Comparison of ENCODE assay signal across 27 cellular contexts in the genomic region with DNA sequence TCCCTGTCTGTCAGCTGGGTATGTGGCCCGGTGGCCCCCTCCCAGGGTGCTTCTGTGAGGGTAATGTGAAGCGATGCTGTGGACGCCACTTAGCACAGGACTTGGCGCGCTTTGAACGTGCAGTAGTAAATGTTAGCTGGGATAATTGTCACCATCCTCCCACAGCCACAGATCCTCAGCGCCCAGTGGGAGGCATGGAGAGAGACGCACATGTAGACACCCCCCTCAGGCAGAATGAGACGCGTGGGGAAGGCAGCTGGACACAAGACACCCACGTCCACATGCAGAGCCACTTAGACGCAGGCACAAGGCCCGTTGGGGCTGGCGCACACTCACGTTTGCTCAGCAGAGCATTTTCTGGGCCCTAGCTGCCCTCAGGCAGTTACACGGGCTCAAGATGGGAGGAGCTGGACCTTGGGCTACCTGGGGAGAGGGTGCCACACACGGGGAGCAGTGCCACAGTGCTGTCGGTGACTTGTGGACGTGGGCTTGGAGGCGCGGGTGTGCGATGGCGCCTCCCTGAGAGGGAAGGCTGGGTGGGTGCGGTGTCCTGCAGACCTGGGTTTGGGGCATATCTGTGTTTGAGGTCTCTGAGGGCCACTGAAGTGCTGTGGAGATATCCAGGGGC. TPM values are rescaled to one million over a fixed set of nuclear protein-coding genes. Genes with fewer than 3 reads are reported as not detected.
"Had no signal": no experiment of that assay in that cellular context is flagged by ENCODE, and none has a peak within 500 bp of the region (broad histone marks: within the 10 kb centered on the region; RNA-seq: fewer than 3 reads in every experiment).

No MANE protein-coding gene starts in this region.

- H3K9me3 Mint-ChIP-seq: activated B cell treated with CpG ODN at 0.5 μM for 24 hours; activated CD4-positive, alpha-beta T cell treated with anti-CD3 and anti-CD28 coated beads, Interleukin-2, amount 10 ng/mL, durations not matched to agents 24 days and 14 days; activated naive CD4-positive, alpha-beta T cell treated with anti-CD3 and anti-CD28 coated beads, Interleukin-2, amount 10 ng/mL, durations not matched to agents 7 days and 5 days; activated naive CD8-positive, alpha-beta T cell treated with anti-CD3 and anti-CD28 coated beads, Interleukin-2, amount 10 ng/mL, durations not matched to agents 7 days and 5 days; activated T-cell treated with anti-CD3 and anti-CD28 coated beads, Interleukin-2, amount 50 U/mL, for 4 hours; T-helper 1 cell treated with Interleukin-12 subunit alpha and Interleukin-12 subunit beta and Interleukin-4 antibody, amounts not matched to agents 30 μg/mL and 1 μg/mL, for 36 hours had no signal

- H3K4me1 ChIP-seq: breast epithelium, Peyer's patch had no signal

- H3K4me1 Mint-ChIP-seq: activated B cell treated with CpG ODN at 0.5 μM for 24 hours; activated CD4-positive, alpha-beta T cell treated with anti-CD3 and anti-CD28 coated beads, Interleukin-2, amount 10 ng/mL, durations not matched to agents 24 days and 14 days; activated CD8-positive, alpha-beta memory T cell treated with anti-CD3 and anti-CD28 coated beads, Interleukin-2, amount 10 ng/mL, durations not matched to agents 7 days and 5 days; activated naive CD4-positive, alpha-beta T cell treated with anti-CD3 and anti-CD28 coated beads, Interleukin-2, amount 10 ng/mL, durations not matched to agents 7 days and 5 days; activated naive CD8-positive, alpha-beta T cell treated with anti-CD3 and anti-CD28 coated beads, Interleukin-2, amount 10 ng/mL, durations not matched to agents 7 days and 5 days; IgD-negative memory B cell had no signal

- H3K36me3 ChIP-seq: adrenal gland, breast epithelium, Peyer's patch had no signal

- ATAC-seq: activated CD8-positive, alpha-beta memory T cell treated with anti-CD3 and anti-CD28 coated beads, Interleukin-2, amount 10 ng/mL, durations not matched to agents 7 days and 5 days; activated T-cell treated with anti-CD3 and anti-CD28 coated beads, Interleukin-2, amount 50 U/mL, for 4 hours had no signal

- H3K27me3 ChIP-seq: adrenal gland, breast epithelium, Peyer's patch had no signal

- H3K27ac Mint-ChIP-seq: activated B cell treated with CpG ODN at 0.5 μM for 24 hours; activated CD4-positive, alpha-beta T cell treated with anti-CD3 and anti-CD28 coated beads, Interleukin-2, amount 10 ng/mL, durations not matched to agents 24 days and 14 days; activated CD8-positive, alpha-beta memory T cell treated with anti-CD3 and anti-CD28 coated beads, Interleukin-2, amount 10 ng/mL, durations not matched to agents 7 days and 5 days; activated naive CD4-positive, alpha-beta T cell treated with anti-CD3 and anti-CD28 coated beads, Interleukin-2, amount 10 ng/mL, durations not matched to agents 7 days and 5 days; activated naive CD8-positive, alpha-beta T cell treated with anti-CD3 and anti-CD28 coated beads, Interleukin-2, amount 10 ng/mL, durations not matched to agents 7 days and 5 days; IgD-negative memory B cell; T-helper 1 cell treated with Interleukin-12 subunit alpha and Interleukin-12 subunit beta and Interleukin-4 antibody, amounts not matched to agents 30 μg/mL and 1 μg/mL, for 36 hours had no signal

- DNase-seq: activated B cell treated with CpG ODN at 0.5 μM for 24 hours; activated CD4-positive, alpha-beta T cell treated with anti-CD3 and anti-CD28 coated beads for 1 hour; activated CD4-positive, alpha-beta T cell treated with anti-CD3 and anti-CD28 coated beads, Interleukin-2, amount 10 ng/mL, durations not matched to agents 24 days and 14 days; activated CD4-positive, alpha-beta T cell treated with anti-CD3 and anti-CD28 coated beads, Interleukin-2, amount 50 U/mL, for 48 hours; activated CD8-positive, alpha-beta memory T cell treated with anti-CD3 and anti-CD28 coated beads, Interleukin-2, amount 10 ng/mL, durations not matched to agents 7 days and 5 days; activated gamma-delta T cell treated with Interleukin-2 at 50 U/mL for 16 hours; activated naive CD4-positive, alpha-beta T cell treated with anti-CD3 and anti-CD28 coated beads, Interleukin-2, amount 10 ng/mL, durations not matched to agents 7 days and 5 days; activated naive CD8-positive, alpha-beta T cell treated with anti-CD3 and anti-CD28 coated beads, Interleukin-2, amount 10 ng/mL, durations not matched to agents 7 days and 5 days; activated T-cell treated with anti-CD3 and anti-CD28 coated beads, Interleukin-2, amount 50 U/mL, for 4 hours; adrenal gland; KG1; NCI-H1092; NCI-H1930; NCI-H2107; NCI-H2171 treated with DMSO at 0.1 percent for 48 hours; NCI-H226; NCI-H510A; NCI-H526 treated with DMSO at 0.1 percent for 48 hours; NK-92 treated with Interleukin-12 subunit alpha and Interleukin-12 subunit beta, amount 100 ng/mL, for 24 hours; SHP77 treated with DMSO at 0.1 percent for 48 hours had no signal

- H3K36me3 Mint-ChIP-seq: activated CD8-positive, alpha-beta memory T cell treated with anti-CD3 and anti-CD28 coated beads, Interleukin-2, amount 10 ng/mL, durations not matched to agents 7 days and 5 days; activated naive CD4-positive, alpha-beta T cell treated with anti-CD3 and anti-CD28 coated beads, Interleukin-2, amount 10 ng/mL, durations not matched to agents 7 days and 5 days; activated naive CD8-positive, alpha-beta T cell treated with anti-CD3 and anti-CD28 coated beads, Interleukin-2, amount 10 ng/mL, durations not matched to agents 7 days and 5 days; IgD-negative memory B cell had no signal

- H3K4me3 Mint-ChIP-seq: activated B cell treated with CpG ODN at 0.5 μM for 24 hours; activated CD4-positive, alpha-beta T cell treated with anti-CD3 and anti-CD28 coated beads, Interleukin-2, amount 10 ng/mL, durations not matched to agents 24 days and 14 days; activated CD8-positive, alpha-beta memory T cell treated with anti-CD3 and anti-CD28 coated beads, Interleukin-2, amount 10 ng/mL, durations not matched to agents 7 days and 5 days; activated naive CD4-positive, alpha-beta T cell treated with anti-CD3 and anti-CD28 coated beads, Interleukin-2, amount 10 ng/mL, durations not matched to agents 7 days and 5 days; activated naive CD8-positive, alpha-beta T cell treated with anti-CD3 and anti-CD28 coated beads, Interleukin-2, amount 10 ng/mL, durations not matched to agents 7 days and 5 days; activated T-cell treated with anti-CD3 and anti-CD28 coated beads, Interleukin-2, amount 50 U/mL, for 4 hours; IgD-negative memory B cell; T-helper 1 cell treated with Interleukin-12 subunit alpha and Interleukin-12 subunit beta and Interleukin-4 antibody, amounts not matched to agents 30 μg/mL and 1 μg/mL, for 36 hours had no signal

- H3K4me3 ChIP-seq: adrenal gland, breast epithelium, Peyer's patch had no signal

- H3K27ac ChIP-seq: adrenal gland, breast epithelium, Peyer's patch, RWPE1 had no signal

- H3K9me3 ChIP-seq: adrenal gland, breast epithelium, Peyer's patch had no signal

RNA-seq across cellular contexts. Expression of gene ADCYAP1R1, which starts 26.4 kb away (rescaled TPM):
- total RNA-seq: activated B cell treated with CpG ODN at 0.5 μM for 24 hours; activated CD4-positive, alpha-beta T cell treated with anti-CD3 and anti-CD28 coated beads, Interleukin-2, amount 10 ng/mL, durations not matched to agents 24 days and 14 days; activated CD8-positive, alpha-beta memory T cell treated with anti-CD3 and anti-CD28 coated beads, Interleukin-2, amount 10 ng/mL, durations not matched to agents 7 days and 5 days; activated naive CD8-positive, alpha-beta T cell treated with anti-CD3 and anti-CD28 coated beads, Interleukin-2, amount 10 ng/mL, durations not matched to agents 7 days and 5 days; activated T-cell treated with anti-CD3 and anti-CD28 coated beads, Interleukin-2, amount 50 U/mL, for 4 hours; M059J; SK-MEL-5 had no signal
- polyA plus RNA-seq: IgD-negative memory B cell had no signal
